1 cellular context compared by ENCODE assay signal in genomic region chr1:35192853-35193664, GRCh38.
A peak's percentile ranks its signal among the peaks of the same experiment; 100 is the strongest.
TF ChIP-seq lines count a peak whose summit lies in the region.

A gene with protein sequence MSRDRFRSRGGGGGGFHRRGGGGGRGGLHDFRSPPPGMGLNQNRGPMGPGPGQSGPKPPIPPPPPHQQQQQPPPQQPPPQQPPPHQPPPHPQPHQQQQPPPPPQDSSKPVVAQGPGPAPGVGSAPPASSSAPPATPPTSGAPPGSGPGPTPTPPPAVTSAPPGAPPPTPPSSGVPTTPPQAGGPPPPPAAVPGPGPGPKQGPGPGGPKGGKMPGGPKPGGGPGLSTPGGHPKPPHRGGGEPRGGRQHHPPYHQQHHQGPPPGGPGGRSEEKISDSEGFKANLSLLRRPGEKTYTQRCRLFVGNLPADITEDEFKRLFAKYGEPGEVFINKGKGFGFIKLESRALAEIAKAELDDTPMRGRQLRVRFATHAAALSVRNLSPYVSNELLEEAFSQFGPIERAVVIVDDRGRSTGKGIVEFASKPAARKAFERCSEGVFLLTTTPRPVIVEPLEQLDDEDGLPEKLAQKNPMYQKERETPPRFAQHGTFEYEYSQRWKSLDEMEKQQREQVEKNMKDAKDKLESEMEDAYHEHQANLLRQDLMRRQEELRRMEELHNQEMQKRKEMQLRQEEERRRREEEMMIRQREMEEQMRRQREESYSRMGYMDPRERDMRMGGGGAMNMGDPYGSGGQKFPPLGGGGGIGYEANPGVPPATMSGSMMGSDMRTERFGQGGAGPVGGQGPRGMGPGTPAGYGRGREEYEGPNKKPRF (minus strand): TSS chr1:35193145. CDS start chr1:35193049, 96 bp downstream.

TF ChIP-seq in GM12878, 131 proteins besides CTCF, POLR2A, EP300 and RAD21 (continued from another document and continues in another):
- TF ChIP-seq, protein P1, sequence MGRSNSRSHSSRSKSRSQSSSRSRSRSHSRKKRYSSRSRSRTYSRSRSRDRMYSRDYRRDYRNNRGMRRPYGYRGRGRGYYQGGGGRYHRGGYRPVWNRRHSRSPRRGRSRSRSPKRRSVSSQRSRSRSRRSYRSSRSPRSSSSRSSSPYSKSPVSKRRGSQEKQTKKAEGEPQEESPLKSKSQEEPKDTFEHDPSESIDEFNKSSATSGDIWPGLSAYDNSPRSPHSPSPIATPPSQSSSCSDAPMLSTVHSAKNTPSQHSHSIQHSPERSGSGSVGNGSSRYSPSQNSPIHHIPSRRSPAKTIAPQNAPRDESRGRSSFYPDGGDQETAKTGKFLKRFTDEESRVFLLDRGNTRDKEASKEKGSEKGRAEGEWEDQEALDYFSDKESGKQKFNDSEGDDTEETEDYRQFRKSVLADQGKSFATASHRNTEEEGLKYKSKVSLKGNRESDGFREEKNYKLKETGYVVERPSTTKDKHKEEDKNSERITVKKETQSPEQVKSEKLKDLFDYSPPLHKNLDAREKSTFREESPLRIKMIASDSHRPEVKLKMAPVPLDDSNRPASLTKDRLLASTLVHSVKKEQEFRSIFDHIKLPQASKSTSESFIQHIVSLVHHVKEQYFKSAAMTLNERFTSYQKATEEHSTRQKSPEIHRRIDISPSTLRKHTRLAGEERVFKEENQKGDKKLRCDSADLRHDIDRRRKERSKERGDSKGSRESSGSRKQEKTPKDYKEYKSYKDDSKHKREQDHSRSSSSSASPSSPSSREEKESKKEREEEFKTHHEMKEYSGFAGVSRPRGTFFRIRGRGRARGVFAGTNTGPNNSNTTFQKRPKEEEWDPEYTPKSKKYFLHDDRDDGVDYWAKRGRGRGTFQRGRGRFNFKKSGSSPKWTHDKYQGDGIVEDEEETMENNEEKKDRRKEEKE (IDR thresholded peaks at IDR 0.05): no peak
- TF ChIP-seq BMI1 (IDR thresholded peaks at IDR 0.05; ENCODE audit: borderline replicate concordance) (no peak), KLF5 (IDR thresholded peaks at IDR 0.05; ENCODE audit: partially characterized antibody) (peak; percentile 80), WRNIP1 (IDR thresholded peaks at IDR 0.05; ENCODE audit: borderline replicate concordance, low read depth, low read length) (peak; percentile 45; the same call in 1 of the 2 replicates), NFYA (IDR thresholded peaks at IDR 0.05; ENCODE audit: borderline replicate concordance, low read depth, low read length) (peak; percentile 83), ETV6 (conservative IDR thresholded peaks at IDR 0.05 in 1 of 2, IDR thresholded peaks at IDR 0.05 in 1 of 2; ENCODE audit: borderline replicate concordance in 1 of 2, low read depth in 1 of 2) (no peak), CHD2 (IDR thresholded peaks at IDR 0.05; ENCODE audit: borderline replicate concordance, low read depth, low read length) (peak; percentile 94), CREM (IDR thresholded peaks at IDR 0.05; ENCODE audit: low read depth) (peak; percentile 93), SREBF1 (IDR thresholded peaks at IDR 0.05; ENCODE audit: low read length) (no peak), KDM1A (IDR thresholded peaks at IDR 0.05; ENCODE audit: borderline replicate concordance) (no peak), ZNF384 (IDR thresholded peaks at IDR 0.05; ENCODE audit: borderline replicate concordance, low read depth, low read length) (no peak), IKZF1 (conservative IDR thresholded peaks at IDR 0.05) (peak; percentile 36; the same call in 1 of the 2 replicates), ZBTB40 (IDR thresholded peaks at IDR 0.05; ENCODE audit: borderline replicate concordance) (0 out of 2 replicates have a peak, but pooled peaks have one; percentile 26), TCF3 (IDR thresholded peaks at IDR 0.05; ENCODE audit: borderline replicate concordance, insufficient read depth, low read depth, low read length) (peak; percentile 73; the same call in 1 of the 2 replicates), PML (IDR thresholded peaks at IDR 0.05; ENCODE audit: low read length) (peak; percentile 99), ESRRA (IDR thresholded peaks at IDR 0.05; ENCODE audit: low read length) (no peak; the same call in 1 of the 2 replicates), MYC (IDR thresholded peaks at IDR 0.05; ENCODE audit: insufficient read depth, insufficient read length, insufficient replicate concordance, low read length, severe bottlenecking) (peak; percentile 53), E2F4 (IDR thresholded peaks at IDR 0.05; ENCODE audit: low read depth, low read length) (peak; percentile 86), HCFC1 (IDR thresholded peaks at IDR 0.05; ENCODE audit: low read length) (peak; percentile 59), CUX1 (IDR thresholded peaks at IDR 0.05; ENCODE audit: insufficient replicate concordance, low read depth, low read length) (no peak), NR2C2 (IDR thresholded peaks at IDR 0.05; ENCODE audit: borderline replicate concordance, control insufficient read depth, insufficient read length, low read depth) (no peak), SUZ12 (IDR thresholded peaks at IDR 0.05; ENCODE audit: unreplicated experiment) (no peak), KAT2A (conservative IDR thresholded peaks at IDR 0.05; ENCODE audit: control insufficient read depth, low read depth, low read length) (no peak), E2F8 (IDR thresholded peaks at IDR 0.05; ENCODE audit: low read depth, partially characterized antibody) (no peak)
- TF ChIP-seq, protein P2, sequence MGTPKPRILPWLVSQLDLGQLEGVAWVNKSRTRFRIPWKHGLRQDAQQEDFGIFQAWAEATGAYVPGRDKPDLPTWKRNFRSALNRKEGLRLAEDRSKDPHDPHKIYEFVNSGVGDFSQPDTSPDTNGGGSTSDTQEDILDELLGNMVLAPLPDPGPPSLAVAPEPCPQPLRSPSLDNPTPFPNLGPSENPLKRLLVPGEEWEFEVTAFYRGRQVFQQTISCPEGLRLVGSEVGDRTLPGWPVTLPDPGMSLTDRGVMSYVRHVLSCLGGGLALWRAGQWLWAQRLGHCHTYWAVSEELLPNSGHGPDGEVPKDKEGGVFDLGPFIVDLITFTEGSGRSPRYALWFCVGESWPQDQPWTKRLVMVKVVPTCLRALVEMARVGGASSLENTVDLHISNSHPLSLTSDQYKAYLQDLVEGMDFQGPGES (IDR thresholded peaks at IDR 0.05): peak; percentile 90
- TF ChIP-seq, protein P3, sequence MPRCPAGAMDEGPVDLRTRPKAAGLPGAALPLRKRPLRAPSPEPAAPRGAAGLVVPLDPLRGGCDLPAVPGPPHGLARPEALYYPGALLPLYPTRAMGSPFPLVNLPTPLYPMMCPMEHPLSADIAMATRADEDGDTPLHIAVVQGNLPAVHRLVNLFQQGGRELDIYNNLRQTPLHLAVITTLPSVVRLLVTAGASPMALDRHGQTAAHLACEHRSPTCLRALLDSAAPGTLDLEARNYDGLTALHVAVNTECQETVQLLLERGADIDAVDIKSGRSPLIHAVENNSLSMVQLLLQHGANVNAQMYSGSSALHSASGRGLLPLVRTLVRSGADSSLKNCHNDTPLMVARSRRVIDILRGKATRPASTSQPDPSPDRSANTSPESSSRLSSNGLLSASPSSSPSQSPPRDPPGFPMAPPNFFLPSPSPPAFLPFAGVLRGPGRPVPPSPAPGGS (IDR thresholded peaks at IDR 0.05; ENCODE audit: borderline replicate concordance, insufficient read depth, low read depth, low read length, poor library complexity, severe bottlenecking): no peak
- TF ChIP-seq, protein P4, sequence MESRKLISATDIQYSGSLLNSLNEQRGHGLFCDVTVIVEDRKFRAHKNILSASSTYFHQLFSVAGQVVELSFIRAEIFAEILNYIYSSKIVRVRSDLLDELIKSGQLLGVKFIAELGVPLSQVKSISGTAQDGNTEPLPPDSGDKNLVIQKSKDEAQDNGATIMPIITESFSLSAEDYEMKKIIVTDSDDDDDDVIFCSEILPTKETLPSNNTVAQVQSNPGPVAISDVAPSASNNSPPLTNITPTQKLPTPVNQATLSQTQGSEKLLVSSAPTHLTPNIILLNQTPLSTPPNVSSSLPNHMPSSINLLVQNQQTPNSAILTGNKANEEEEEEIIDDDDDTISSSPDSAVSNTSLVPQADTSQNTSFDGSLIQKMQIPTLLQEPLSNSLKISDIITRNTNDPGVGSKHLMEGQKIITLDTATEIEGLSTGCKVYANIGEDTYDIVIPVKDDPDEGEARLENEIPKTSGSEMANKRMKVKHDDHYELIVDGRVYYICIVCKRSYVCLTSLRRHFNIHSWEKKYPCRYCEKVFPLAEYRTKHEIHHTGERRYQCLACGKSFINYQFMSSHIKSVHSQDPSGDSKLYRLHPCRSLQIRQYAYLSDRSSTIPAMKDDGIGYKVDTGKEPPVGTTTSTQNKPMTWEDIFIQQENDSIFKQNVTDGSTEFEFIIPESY (IDR thresholded peaks at IDR 0.05): no peak
- TF ChIP-seq, protein P5, sequence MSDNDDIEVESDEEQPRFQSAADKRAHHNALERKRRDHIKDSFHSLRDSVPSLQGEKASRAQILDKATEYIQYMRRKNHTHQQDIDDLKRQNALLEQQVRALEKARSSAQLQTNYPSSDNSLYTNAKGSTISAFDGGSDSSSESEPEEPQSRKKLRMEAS (IDR thresholded peaks at IDR 0.05; ENCODE audit: low read depth, low read length): peak; percentile 73
